Comparison of ENCODE assay signal across 22 cellular contexts in genomic region chr16:53988136-53988535, GRCh38.
DNase-seq lines count a peak whose midpoint lies in the region; ATAC-seq and TF ChIP-seq lines count a peak whose summit lies in the region.
"Had no signal": no experiment of that assay in that cellular context is flagged by ENCODE, and none has a peak within 500 bp of the region (broad histone marks: within the 10 kb centered on the region; RNA-seq: fewer than 3 reads in every experiment).

No MANE protein-coding gene starts in this region.

- H3K4me3 ChIP-seq in PC-3 (ENCODE audit: low read length), result no peak overlapping the region
- H3K4me3 ChIP-seq in prostate gland, result no peak overlapping the region
- H3K4me3 ChIP-seq: A549; BLaER1 treated with 17β-estradiol and CSF1 and Interleukin-3, amounts not matched to agents 10 nM and 100 nM; GM23338 had no signal

- no peak overlapping the region for H3K4me2 ChIP-seq in PC-3 (ENCODE audit: low read length)
- H3K4me2 ChIP-seq: A549; BLaER1 treated with 17β-estradiol and CSF1 and Interleukin-3, amounts not matched to agents 10 nM and 100 nM; GM23338 had no signal

- intact Hi-C loops in PC-3 (cut with micrococcal nuclease) (no loop called here), left colon (cut with DNase I, micrococcal nuclease) (no loop called here), prostate gland (cut with DNase I) (no loop called here)

- peaks cover 5 to 24% (median 11%) of the 10 kb centered on the region in 4 donors for H3K4me1 Mint-ChIP-seq in naive thymus-derived CD8-positive, alpha-beta T cell

- H3K27me3 ChIP-seq in PC-3 (ENCODE audit: low read length) (no peaks in the 10 kb centered on the region), prostate gland (replicated peaks; ENCODE audit: insufficient read depth) (no peaks in the 10 kb centered on the region)
- H3K27me3 ChIP-seq: BE2C; BLaER1 treated with 17β-estradiol and CSF1 and Interleukin-3, amounts not matched to agents 10 nM and 100 nM had no signal

- H4K20me1 ChIP-seq in PC-3 (ENCODE audit: low read length), result no peaks in the 10 kb centered on the region
- H4K20me1 ChIP-seq: BLaER1 treated with 17β-estradiol and CSF1 and Interleukin-3, amounts not matched to agents 10 nM and 100 nM had no signal

- no peaks in the 10 kb centered on the region for H3K9me3 Mint-ChIP-seq in naive thymus-derived CD8-positive, alpha-beta T cell
- H3K9me3 Mint-ChIP-seq: CD14-positive monocyte; CD4-positive, alpha-beta T cell; CD8-positive, alpha-beta memory T cell; GM23338; H9 had no signal

- ATAC-seq in PC-3 (0 out of 2 replicates have a peak, but pooled peaks have one; percentile 20), left colon (peak; percentile 77)
- ATAC-seq in naive thymus-derived CD8-positive, alpha-beta T cell, result no peak
- ATAC-seq: A549, GM23338, HCT116 had no signal

- peaks cover 0 to 17% (median 5%) of the 10 kb centered on the region in 3 donors for H3K36me3 Mint-ChIP-seq in naive thymus-derived CD8-positive, alpha-beta T cell
- H3K36me3 Mint-ChIP-seq: CD14-positive monocyte had no signal

- DNase-seq in PC-3 (no peak), left colon (no peak), prostate gland (ENCODE audit: low spot score) (peak; percentile 37), NCI-H446 treated with DMSO at 0.1 percent for 48 hours (lab: John Stamatoyannopoulos, UW) (no peak), GM19240 (ENCODE audit: insufficient read length, low spot score) (no peak)
- DNase-seq in naive thymus-derived CD8-positive, alpha-beta T cell, result no peak
- DNase-seq: 8988T; ACHN; AML-193; BE2C; CD4-positive, alpha-beta T cell; CD8-positive, alpha-beta memory T cell; DMS 273 treated with DMSO at 0.1 percent for 48 hours; DMS79 treated with DMSO at 0.1 percent for 48 hours; GF-D8; H9 had no signal

- no peak for TF ChIP-seq POLR2A in prostate gland (IDR thresholded peaks at IDR 0.05)

- H3K27me3 Mint-ChIP-seq in naive thymus-derived CD8-positive, alpha-beta T cell, result no peaks in the 10 kb centered on the region
- H3K27me3 Mint-ChIP-seq: CD4-positive, alpha-beta T cell; CD8-positive, alpha-beta memory T cell had no signal

- H3K27ac ChIP-seq in 22Rv1 (peak overlapping the region; percentile 26), PC-3 (ENCODE audit: low read length) (no peak overlapping the region), prostate gland (peak overlapping the region in 1 of 2 donors; percentile 22)
- H3K27ac ChIP-seq: A549; BLaER1 treated with 17β-estradiol and CSF1 and Interleukin-3, amounts not matched to agents 10 nM and 100 nM had no signal

- no peaks in the 10 kb centered on the region for H3K79me2 ChIP-seq in PC-3 (ENCODE audit: low read length)

- CTCF ChIA-PET in PC-3 (lab: Charles Lee), result no interaction called here

- H3K4me1 ChIP-seq in PC-3 (ENCODE audit: insufficient read depth, low read length), result no peaks in the 10 kb centered on the region
- peaks cover 7% of the 10 kb centered on the region for H3K4me1 ChIP-seq in prostate gland (replicated peaks)
- H3K4me1 ChIP-seq: BE2C had no signal

- no peak overlapping the region for H3K9ac ChIP-seq in PC-3 (ENCODE audit: low read length)
- H3K9ac ChIP-seq: BLaER1 treated with 17β-estradiol and CSF1 and Interleukin-3, amounts not matched to agents 10 nM and 100 nM had no signal

- no peaks in the 10 kb centered on the region for H3F3A ChIP-seq in PC-3 (ENCODE audit: low read length, unreplicated experiment)

- no peak overlapping the region for H3K4me3 Mint-ChIP-seq in naive thymus-derived CD8-positive, alpha-beta T cell
- H3K4me3 Mint-ChIP-seq: CD14-positive monocyte; CD4-positive, alpha-beta T cell; CD8-positive, alpha-beta memory T cell; GM23338; H9 had no signal

- TF ChIP-seq CTCF in 22Rv1 (IDR thresholded peaks at IDR 0.05) (no peak), PC-3 (conservative IDR thresholded peaks at IDR 0.05; ENCODE audit: low read depth, low read length) (no peak), prostate gland (IDR thresholded peaks at IDR 0.05) (no peak)

- no peaks in the 10 kb centered on the region for H3K36me3 ChIP-seq in PC-3 (ENCODE audit: low read depth, low read length)
- H3K36me3 ChIP-seq in prostate gland, result no peaks in the 10 kb centered on the region
- H3K36me3 ChIP-seq: BE2C had no signal

- H2AFZ ChIP-seq in PC-3 (ENCODE audit: low read length), result no peak overlapping the region
- H2AFZ ChIP-seq: GM23338 had no signal

- 14% methylated on average over 2 of the region's 2 CpGs for WGBS in prostate gland

- BruUV-seq in PC-3 (replicated peaks; lab: Mats Ljungman, UMichigan), result no TSS peak

- no peaks in the 10 kb centered on the region for H3K9me3 ChIP-seq in PC-3 (ENCODE audit: low read length)
- no peaks in the 10 kb centered on the region for H3K9me3 ChIP-seq in prostate gland
- H3K9me3 ChIP-seq: A549; BE2C; BLaER1 treated with 17β-estradiol and CSF1 and Interleukin-3, amounts not matched to agents 10 nM and 100 nM had no signal

- H3K27ac Mint-ChIP-seq in naive thymus-derived CD8-positive, alpha-beta T cell, result no peak overlapping the region
- H3K27ac Mint-ChIP-seq: CD14-positive monocyte; CD4-positive, alpha-beta T cell; CD8-positive, alpha-beta memory T cell; GM23338; H9 had no signal

- POLR2A ChIA-PET in PC-3 (lab: Charles Lee; ENCODE audit: unreplicated experiment), result no interaction called here
- POLR2A ChIA-PET in naive thymus-derived CD8-positive, alpha-beta T cell (lab: Charles Lee), result no interaction called here

- H3K9me2 ChIP-seq in PC-3 (replicated peaks; ENCODE audit: low read length), result no peaks in the 10 kb centered on the region

Comparison
In these comparisons a context has a peak if more than half of its experiments do, and no peak if none do; other contexts are left out.
1. ATAC-seq: peak in PC-3 (single experiment) and left colon (single experiment); none in naive thymus-derived CD8-positive, alpha-beta T cell (0 of 2).